ENCODE assay signal across 18 cellular contexts in the genomic region with DNA sequence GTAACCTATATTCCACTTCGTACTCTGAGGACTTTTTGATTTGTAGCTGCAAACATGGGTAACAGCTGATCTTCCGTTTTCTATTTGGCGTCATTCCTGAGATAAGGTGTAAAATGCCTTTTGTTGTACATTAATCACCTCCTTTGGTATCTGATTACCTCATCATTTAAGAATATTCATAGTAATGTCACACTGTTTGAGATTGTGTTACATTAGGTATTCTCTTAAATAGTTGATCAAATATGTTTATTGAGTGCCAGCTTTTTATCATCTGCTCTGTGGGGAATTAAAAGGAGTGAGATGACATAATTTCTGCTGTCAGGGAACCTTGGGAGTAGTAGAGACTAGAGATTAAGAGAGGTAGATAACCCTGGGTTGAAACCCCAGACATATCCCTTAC. TPM values are rescaled to one million over a fixed set of nuclear protein-coding genes. Genes with fewer than 3 reads are reported as not detected.
DNase-seq lines count a peak whose midpoint lies in the region; ATAC-seq, FAIRE-seq and TF ChIP-seq lines count a peak whose summit lies in the region.
"Had no signal": no experiment of that assay in that cellular context is flagged by ENCODE, and none has a peak within 500 bp of the region (broad histone marks: within the 10 kb centered on the region; RNA-seq: fewer than 3 reads in every experiment).

No MANE protein-coding gene starts in this region.

- no peak overlapping the region for H3K18ac ChIP-seq in mesendoderm (ENCODE audit: low read length)

- no peak overlapping the region for H3K4me2 ChIP-seq in astrocyte (ENCODE audit: low read length)
- no peak overlapping the region for H3K4me2 ChIP-seq in mesendoderm (ENCODE audit: low read length)
- H3K4me2 ChIP-seq: BLaER1 treated with 17β-estradiol and CSF1 and Interleukin-3, amounts not matched to agents 10 nM and 100 nM; KMS-11; SK-N-SH had no signal

- in situ Hi-C loops in transverse colon (cut with MboI; ENCODE audit: low pct_ligation_motif_present in 1 of 4, low pct_unique_long_range_greater_than_20kb in 1 of 4, low sequenced_read_pairs in 3 of 4) = no loop called here

- no peaks in the 10 kb centered on the region for H3K9me3 Mint-ChIP-seq in astrocyte (ENCODE audit: unreplicated experiment)
- H3K9me3 Mint-ChIP-seq: CD8-positive, alpha-beta T cell; HFFc6 had no signal

- H3K56ac ChIP-seq in mesendoderm (ENCODE audit: low read length) = no peak overlapping the region

- H4K5ac ChIP-seq in mesendoderm (ENCODE audit: low read length) = no peak overlapping the region

- H3K36me3 ChIP-seq in astrocyte (ENCODE audit: insufficient read depth, low read length) (no peaks in the 10 kb centered on the region), mesendoderm (ENCODE audit: control insufficient read depth, insufficient read depth, low read length) (no peaks in the 10 kb centered on the region), transverse colon (no peaks in the 10 kb centered on the region)
- H3K36me3 ChIP-seq: BLaER1 treated with 17β-estradiol and CSF1 and Interleukin-3, amounts not matched to agents 10 nM and 100 nM had no signal

- H2BK15ac ChIP-seq in mesendoderm (replicated peaks; ENCODE audit: low read depth) = no peak overlapping the region

- no peak overlapping the region for H2BK120ac ChIP-seq in mesendoderm (ENCODE audit: low read depth, low read length)

- H3K9me3 ChIP-seq in astrocyte (ENCODE audit: insufficient read depth, low read depth, low read length) (no peaks in the 10 kb centered on the region), transverse colon (no peaks in the 10 kb centered on the region)
- H3K9me3 ChIP-seq: SK-N-SH had no signal

- H3K4me3 Mint-ChIP-seq in astrocyte (ENCODE audit: unreplicated experiment) = no peak overlapping the region
- H3K4me3 Mint-ChIP-seq: CD8-positive, alpha-beta T cell; HFFc6 had no signal

- intact Hi-C loops in transverse colon (cut with DNase I; ENCODE audit: low total_unique reads) = no loop called here

- peak overlapping the region; percentile 16 for H3K27ac Mint-ChIP-seq in astrocyte (ENCODE audit: unreplicated experiment)
- H3K27ac Mint-ChIP-seq: CD8-positive, alpha-beta T cell; HFFc6 had no signal

- H3K9ac ChIP-seq in astrocyte (ENCODE audit: low read length) (no peak overlapping the region), mesendoderm (ENCODE audit: low read length) (no peak overlapping the region)
- H3K9ac ChIP-seq: BLaER1 treated with 17β-estradiol and CSF1 and Interleukin-3, amounts not matched to agents 10 nM and 100 nM; KMS-11; SK-N-SH had no signal

- H3K27me3 ChIP-seq in astrocyte (ENCODE audit: insufficient read depth, low read length) (peaks cover 4% of the 10 kb centered on the region), mesendoderm (ENCODE audit: insufficient read depth, low read length, poor library complexity) (peaks cover 3% of the 10 kb centered on the region), transverse colon (peaks cover 32% of the 10 kb centered on the region)

- H2BK5ac ChIP-seq in mesendoderm (ENCODE audit: low read length) = no peak overlapping the region

- H4K8ac ChIP-seq in mesendoderm (ENCODE audit: low read depth, low read length) = no peak overlapping the region

- H3K4ac ChIP-seq in mesendoderm (ENCODE audit: low read depth, low read length) = no peak overlapping the region

- TF ChIP-seq POLR2A in transverse colon (IDR thresholded peaks at IDR 0.05) = no peak

- H3K4me3 ChIP-seq in astrocyte (ENCODE audit: insufficient read depth, low read depth, low read length) = no peak overlapping the region
- no peak overlapping the region for H3K4me3 ChIP-seq in mesendoderm (ENCODE audit: low read length)
- H3K4me3 ChIP-seq in transverse colon = no peak overlapping the region
- H3K4me3 ChIP-seq: BLaER1 treated with 17β-estradiol and CSF1 and Interleukin-3, amounts not matched to agents 10 nM and 100 nM had no signal

- H3K36me3 Mint-ChIP-seq in astrocyte (ENCODE audit: low read depth, unreplicated experiment) = no peaks in the 10 kb centered on the region
- H3K36me3 Mint-ChIP-seq: CD8-positive, alpha-beta T cell had no signal

- H3K4me1 ChIP-seq in astrocyte (ENCODE audit: insufficient read depth, low read length) = peaks cover 9% of the 10 kb centered on the region
- no peaks in the 10 kb centered on the region for H3K4me1 ChIP-seq in mesendoderm (ENCODE audit: control insufficient read depth, low read depth, low read length)
- H3K4me1 ChIP-seq in transverse colon = peaks cover 0 to 8% (median 1%) of the 10 kb centered on the region in 4 donors

- no peak overlapping the region for H2AFZ ChIP-seq in astrocyte (ENCODE audit: low read depth, low read length)

- ATAC-seq in left lobe of liver = no peak
- ATAC-seq: CD8-positive, alpha-beta T cell; Panc1 had no signal

- peaks cover 22% of the 10 kb centered on the region for H3K4me1 Mint-ChIP-seq in astrocyte (ENCODE audit: low read depth, unreplicated experiment)

- no peak for TF ChIP-seq CTCF in D721Med (IDR thresholded peaks at IDR 0.05; ENCODE audit: insufficient read depth, missing control alignments)
- TF ChIP-seq CTCF in astrocyte (IDR thresholded peaks at IDR 0.05; ENCODE audit: insufficient read depth, low read depth, low read length) = no peak
- TF ChIP-seq CTCF in transverse colon (IDR thresholded peaks at IDR 0.05) = no peak

- H3K79me2 ChIP-seq in astrocyte (ENCODE audit: insufficient read depth, low read length) (no peaks in the 10 kb centered on the region), mesendoderm (ENCODE audit: control insufficient read depth, insufficient read depth, low read length) (no peaks in the 10 kb centered on the region)

- DNase-seq in D721Med (ENCODE audit: insufficient read length, low spot score) (no peak), NCI-H146 (lab: John Stamatoyannopoulos, UW) (peak; percentile 39), astrocyte (ENCODE audit: low read depth) (peak; percentile 29), mesendoderm (peak; percentile 53), SHP77 treated with DMSO at 0.1 percent for 48 hours (lab: John Stamatoyannopoulos, UW) (no peak), left lobe of liver (ENCODE audit: low spot score) (no peak), DMS153 treated with DMSO at 0.1 percent for 48 hours (lab: John Stamatoyannopoulos, UW; ENCODE audit: unreplicated experiment) (no peak), transverse colon (no peak)
- DNase-seq: Calu3; CD8-positive, alpha-beta T cell; DMS79 treated with DMSO at 0.1 percent for 48 hours; HFFc6; NCI-H2029; SK-N-SH had no signal

- no peak overlapping the region for H2AK5ac ChIP-seq in mesendoderm (ENCODE audit: low read length)

- H3K79me1 ChIP-seq in mesendoderm (ENCODE audit: low read length) = no peaks in the 10 kb centered on the region

- H3K27ac ChIP-seq in astrocyte (ENCODE audit: low read depth, low read length) (no peak overlapping the region), mesendoderm (ENCODE audit: low read depth, low read length) (no peak overlapping the region), transverse colon (no peak overlapping the region)
- H3K27ac ChIP-seq: BLaER1 treated with 17β-estradiol and CSF1 and Interleukin-3, amounts not matched to agents 10 nM and 100 nM; KMS-11 had no signal

- TF ChIP-seq EP300 in transverse colon (IDR thresholded peaks at IDR 0.05; ENCODE audit: low read depth) = no peak

- FAIRE-seq in D721Med (lab: Jason Lieb, UNC) (peak; percentile 77), astrocyte (lab: Jason Lieb, UNC) (no peak)
- FAIRE-seq: H54 had no signal

- no peaks in the 10 kb centered on the region for H4K20me1 ChIP-seq in astrocyte (ENCODE audit: insufficient read depth, low read length)
- H4K20me1 ChIP-seq: BLaER1 treated with 17β-estradiol and CSF1 and Interleukin-3, amounts not matched to agents 10 nM and 100 nM had no signal

- no peak overlapping the region for H3K23ac ChIP-seq in mesendoderm (ENCODE audit: low read length)

- no CpG with 5 or more reads among the region's 3 CpGs for WGBS in mesendoderm (ENCODE audit: extremely low coverage, insufficient coverage, low lambda C conversion rate)
- 72 to 86% methylated on average over 3 of the region's 3 CpGs for WGBS in transverse colon (ENCODE audit: low coverage in 1 of 2), 2 donors

- H3K27me3 Mint-ChIP-seq in astrocyte (ENCODE audit: low read depth, unreplicated experiment) = no peaks in the 10 kb centered on the region

RNA-seq across cellular contexts. Expression of a gene that starts 5.9 kb away (rescaled TPM):
- total RNA-seq in astrocyte = 17.4 and 24.5 TPM in 2 replicates
- 2.0 TPM for polyA plus RNA-seq in mesendoderm (2013, experiment 1 of 2)
- 1.8 TPM for polyA plus RNA-seq in mesendoderm (2013, experiment 2 of 2)
- total RNA-seq in left lobe of liver = 2.8 TPM
- total RNA-seq in transverse colon = 10 to 100 TPM in 3 of 4 donors, 1 to 10 TPM in 1; 7.2 to 18.6 (median 14.4) TPM

Comparison
In these comparisons a context has a peak if more than half of its experiments do, and no peak if none do; other contexts are left out.
1. DNase-seq: peak in NCI-H146 (single experiment), astrocyte (single experiment) and mesendoderm (single experiment); none in D721Med (single experiment), SHP77 treated with DMSO at 0.1 percent for 48 hours (single experiment), left lobe of liver (single experiment), DMS153 treated with DMSO at 0.1 percent for 48 hours (single experiment) and transverse colon (single experiment).